Comparison of ENCODE assay signal across 10 cellular contexts in the genomic region with DNA sequence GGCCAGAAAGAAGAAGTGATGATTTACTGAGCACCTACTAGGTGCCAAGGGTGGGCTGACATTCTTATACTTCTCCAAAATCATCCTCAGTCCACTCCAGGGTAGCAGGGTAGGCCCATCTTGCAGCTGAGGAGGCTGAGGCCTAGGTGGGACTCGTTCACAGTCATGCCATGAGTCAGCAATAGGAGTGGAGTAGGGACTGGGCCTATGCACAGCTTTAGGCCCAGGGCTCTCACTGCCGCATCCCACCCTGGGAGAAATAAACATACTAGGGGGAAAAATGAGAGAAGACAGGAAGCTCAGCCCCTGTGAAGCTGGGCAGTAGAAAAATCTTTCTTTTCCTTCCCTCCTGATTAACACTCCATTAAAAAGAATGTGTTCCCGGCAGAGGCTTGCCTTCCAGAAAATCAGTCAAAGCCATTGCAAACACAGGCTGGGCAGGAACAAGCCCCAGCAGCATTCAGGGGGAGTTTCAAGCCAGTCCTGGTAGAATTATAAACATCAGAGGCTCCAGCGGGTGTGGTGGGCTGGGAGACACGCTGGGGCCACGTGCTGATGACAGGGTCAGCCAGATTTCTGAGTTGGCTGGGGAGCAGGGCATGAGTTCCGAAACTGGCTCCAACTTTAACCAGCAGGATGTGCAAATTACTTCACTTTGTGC. TPM values are rescaled to one million over a fixed set of nuclear protein-coding genes. Genes with fewer than 3 reads are reported as not detected.
A peak's percentile ranks its signal among the peaks of the same experiment; 100 is the strongest.
DNase-seq lines count a peak whose midpoint lies in the region; ATAC-seq and TF ChIP-seq lines count a peak whose summit lies in the region.
"Had no signal": no experiment of that assay in that cellular context is flagged by ENCODE, and none has a peak within 500 bp of the region (broad histone marks: within the 10 kb centered on the region; RNA-seq: fewer than 3 reads in every experiment).

No MANE protein-coding gene starts in this region.

- no peaks in the 10 kb centered on the region for H3K27me3 ChIP-seq in ACC112 (ENCODE audit: insufficient read depth, low read length)
- H3K27me3 ChIP-seq in Peyer's patch: no peaks in the 10 kb centered on the region

- no peak for ATAC-seq in HG03175 (IDR thresholded peaks at IDR 0.05; ENCODE audit: unreplicated experiment)
- no peak for ATAC-seq in activated CD8-positive, alpha-beta T cell treated with anti-CD3 and anti-CD28 coated beads, Interleukin-2, amount 10 ng/mL, durations not matched to agents 7 days and 5 days

- H3K9me3 Mint-ChIP-seq in neural crest cell: no peaks in the 10 kb centered on the region
- no peaks in the 10 kb centered on the region for H3K9me3 Mint-ChIP-seq in activated CD8-positive, alpha-beta T cell treated with anti-CD3 and anti-CD28 coated beads, Interleukin-2, amount 10 ng/mL, durations not matched to agents 7 days and 5 days (ENCODE audit: insufficient read depth)

- H3K9me3 ChIP-seq in Peyer's patch: no peaks in the 10 kb centered on the region

- H2AFZ ChIP-seq in ACC112 (ENCODE audit: low read length, unreplicated experiment): peak overlapping the region; percentile 23

- H3K27ac Mint-ChIP-seq in neural crest cell (ENCODE audit: unreplicated experiment): no peak overlapping the region
- H3K27ac Mint-ChIP-seq in activated CD8-positive, alpha-beta T cell treated with anti-CD3 and anti-CD28 coated beads, Interleukin-2, amount 10 ng/mL, durations not matched to agents 7 days and 5 days: no peak overlapping the region

- peak overlapping the region; percentile 91 for H3K4me3 ChIP-seq in ACC112 (ENCODE audit: low read depth, low read length)
- H3K4me3 ChIP-seq in Peyer's patch: peak overlapping the region; percentile 9 to 56 (median 36)
- peak overlapping the region; percentile 67 for H3K4me3 ChIP-seq in fibroblast of pulmonary artery (replicated peaks; ENCODE audit: low read depth, low read length)

- no peak for TF ChIP-seq POLR2A in Peyer's patch (IDR thresholded peaks at IDR 0.05)

- CTCF ChIA-PET in activated CD8-positive, alpha-beta T cell treated with anti-CD3 and anti-CD28 coated beads, Interleukin-2, amount 10 ng/mL, durations not matched to agents 7 days and 5 days (lab: Charles Lee): no interaction called here

- peaks cover 32% of the 10 kb centered on the region for H3K4me1 Mint-ChIP-seq in neural crest cell
- H3K4me1 Mint-ChIP-seq in activated CD8-positive, alpha-beta T cell treated with anti-CD3 and anti-CD28 coated beads, Interleukin-2, amount 10 ng/mL, durations not matched to agents 7 days and 5 days (ENCODE audit: low read depth): no peaks in the 10 kb centered on the region

- TF ChIP-seq CTCF in Peyer's patch (IDR thresholded peaks at IDR 0.05): no peak
- no peak for TF ChIP-seq CTCF in fibroblast of pulmonary artery (IDR thresholded peaks at IDR 0.05; ENCODE audit: low read length, missing control alignments)
- no peak for TF ChIP-seq CTCF in neural crest cell (conservative IDR thresholded peaks at IDR 0.05)

- H3K27me3 Mint-ChIP-seq in neural crest cell (ENCODE audit: low read depth): peaks cover 6% of the 10 kb centered on the region
- peaks cover 3% of the 10 kb centered on the region for H3K27me3 Mint-ChIP-seq in activated CD8-positive, alpha-beta T cell treated with anti-CD3 and anti-CD28 coated beads, Interleukin-2, amount 10 ng/mL, durations not matched to agents 7 days and 5 days (ENCODE audit: low read depth)

- peak overlapping the region; percentile 19 for H3K4me3 Mint-ChIP-seq in neural crest cell
- H3K4me3 Mint-ChIP-seq in activated CD8-positive, alpha-beta T cell treated with anti-CD3 and anti-CD28 coated beads, Interleukin-2, amount 10 ng/mL, durations not matched to agents 7 days and 5 days: no peak overlapping the region

- H3K36me3 ChIP-seq in ACC112 (ENCODE audit: insufficient read depth, low read length): no peaks in the 10 kb centered on the region
- H3K36me3 ChIP-seq in Peyer's patch: no peaks in the 10 kb centered on the region

- H3K4me1 ChIP-seq in ACC112 (ENCODE audit: control insufficient read depth, insufficient read depth, low read length, unreplicated experiment) (peaks cover 34% of the 10 kb centered on the region), Peyer's patch (no peaks in the 10 kb centered on the region)

- H3K36me3 Mint-ChIP-seq in neural crest cell (ENCODE audit: low read depth): no peaks in the 10 kb centered on the region
- no peaks in the 10 kb centered on the region for H3K36me3 Mint-ChIP-seq in activated CD8-positive, alpha-beta T cell treated with anti-CD3 and anti-CD28 coated beads, Interleukin-2, amount 10 ng/mL, durations not matched to agents 7 days and 5 days (ENCODE audit: low read depth)

- POLR2A ChIA-PET in activated CD8-positive, alpha-beta T cell treated with anti-CD3 and anti-CD28 coated beads, Interleukin-2, amount 10 ng/mL, durations not matched to agents 7 days and 5 days (lab: Charles Lee): no interaction called here

- peak in 1 of 3 donors; percentile 64 for DNase-seq in Peyer's patch
- DNase-seq in fibroblast of pulmonary artery (ENCODE audit: low read depth): peak; percentile 67
- DNase-seq in neural crest cell (ENCODE audit: low read depth, low spot score): no peak
- DNase-seq in NCI-H2227 treated with DMSO at 0.1 percent for 48 hours (lab: John Stamatoyannopoulos, UW): no peak
- no peak for DNase-seq in activated CD8-positive, alpha-beta T cell treated with anti-CD3 and anti-CD28 coated beads, Interleukin-2, amount 10 ng/mL, durations not matched to agents 7 days and 5 days
- DNase-seq in activated CD8-positive, alpha-beta memory T cell treated with anti-CD3 and anti-CD28 coated beads, Interleukin-2, amount 50 U/mL, for 48 hours: no peak
- DNase-seq: effector CD8-positive, alpha-beta T cell; KG1 had no signal

- H3K79me2 ChIP-seq in ACC112 (ENCODE audit: control insufficient read depth, insufficient read depth, low read length, unreplicated experiment): peaks cover 42% of the 10 kb centered on the region

- peak overlapping the region; percentile 82 for H3K27ac ChIP-seq in ACC112 (ENCODE audit: low read depth, low read length)
- peak overlapping the region; percentile 55 to 88 (median 70) for H3K27ac ChIP-seq in Peyer's patch

RNA-seq across cellular contexts. Expression of a gene that starts 1.8 kb away (rescaled TPM):
- total RNA-seq in Peyer's patch: 10 to 100 TPM in 2 of 4 donors, 1 to 10 TPM in 2; 3.7 to 20.6 (median 8.4) TPM
- total RNA-seq in neural crest cell: 0.50 and 0.58 TPM in 2 replicates
- total RNA-seq in activated CD8-positive, alpha-beta T cell treated with anti-CD3 and anti-CD28 coated beads, Interleukin-2, amount 10 ng/mL, durations not matched to agents 7 days and 5 days: not detected

Comparison
In these comparisons a context has a peak if more than half of its experiments do, and no peak if none do; other contexts are left out.
1. H3K4me3 ChIP-seq: peak in every context shown above with its lines; median percentile 91 in ACC112; 67 in fibroblast of pulmonary artery; 36 in Peyer's patch.